11 cellular contexts compared by ENCODE assay signal in the genomic region with DNA sequence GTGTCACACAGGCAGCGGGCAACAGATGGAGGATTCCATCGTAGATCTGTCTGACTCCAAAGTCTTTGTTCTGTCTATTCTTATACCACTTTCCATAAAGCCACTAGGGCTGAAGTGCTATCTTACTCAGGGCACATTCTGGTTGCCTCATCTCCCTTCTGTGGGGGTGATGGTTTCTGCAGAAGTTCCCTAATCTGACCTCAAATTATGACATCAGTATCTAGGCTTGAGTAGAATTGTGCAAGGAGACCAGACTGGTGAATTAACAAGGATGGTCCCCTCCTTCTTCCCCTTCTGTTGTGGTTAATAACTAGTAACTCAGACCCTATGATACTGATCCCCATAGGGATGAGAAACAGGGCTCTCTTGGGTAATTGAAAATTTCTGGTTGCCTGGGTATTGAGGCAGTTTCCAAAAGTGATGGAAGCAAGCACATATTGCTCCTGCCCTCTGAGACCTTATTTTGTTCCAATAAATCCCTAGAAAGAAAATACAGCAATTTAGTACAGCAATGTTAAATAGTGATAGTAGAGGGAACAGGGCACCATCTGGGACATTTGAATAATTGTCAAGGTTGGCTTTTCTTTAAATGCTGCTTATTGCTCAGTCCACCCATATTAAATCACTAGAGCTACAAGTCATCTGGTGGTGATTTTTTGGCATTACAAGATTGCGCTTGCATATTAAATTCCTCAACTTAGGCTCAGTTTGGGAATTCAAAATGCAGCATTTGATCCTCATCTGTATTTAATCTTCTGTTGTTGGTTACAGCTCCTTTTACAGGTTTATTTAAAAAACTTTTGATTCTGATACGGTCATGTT. TPM values are rescaled to one million over a fixed set of nuclear protein-coding genes. Genes with fewer than 3 reads are reported as not detected.
DNase-seq lines count a peak whose midpoint lies in the region; ATAC-seq and TF ChIP-seq lines count a peak whose summit lies in the region.
"Had no signal": no experiment of that assay in that cellular context is flagged by ENCODE, and none has a peak within 500 bp of the region (broad histone marks: within the 10 kb centered on the region; RNA-seq: fewer than 3 reads in every experiment).

No MANE protein-coding gene starts in this region.

- H4K20me1 ChIP-seq in mammary epithelial cell (ENCODE audit: insufficient read depth, low read length) = no peaks in the 10 kb centered on the region

- in situ Hi-C loops in mammary epithelial cell (cut with MboI; ENCODE audit: low sequenced_read_pairs in 2 of 2) = no loop called here

- H3K4me1 Mint-ChIP-seq in natural killer cell treated with Interleukin-12 subunit alpha and Interleukin-12 subunit beta and Interleukin-15 and Interleukin-18, amount 100 ng/mL, for 72 hours (ENCODE audit: low read depth in 2 of 2) = peaks cover 0 to 12% of the 10 kb centered on the region in 2 donors

- dilution Hi-C loops in mammary epithelial cell (cut with HindIII; ENCODE audit: low sequenced_read_pairs) = no loop called here

- no peak overlapping the region for H2AFZ ChIP-seq in mammary epithelial cell (ENCODE audit: low read depth, low read length)

- intact Hi-C loops in mammary epithelial cell (cut with micrococcal nuclease) = loop anchor here (5.0 to 10.0 kb wide), 2 partner anchors 60 to 147 kb away; partner anchors contain the start of gene AP1S2

- H3K9me3 ChIP-seq in mammary epithelial cell (replicated peaks; ENCODE audit: insufficient read depth, low read length) = no peaks in the 10 kb centered on the region
- H3K9me3 ChIP-seq: colonic mucosa, SJSA1 had no signal

- H3K79me2 ChIP-seq in mammary epithelial cell (ENCODE audit: insufficient read depth, low read length) = no peaks in the 10 kb centered on the region

- H3K9ac ChIP-seq in mammary epithelial cell (ENCODE audit: insufficient read depth, low read length) = no peak overlapping the region

- H3K27ac Mint-ChIP-seq in natural killer cell treated with Interleukin-12 subunit alpha and Interleukin-12 subunit beta and Interleukin-15 and Interleukin-18, amount 100 ng/mL, for 72 hours = no peak overlapping the region

- TF ChIP-seq CTCF in GM12865 (IDR thresholded peaks at IDR 0.05; ENCODE audit: insufficient read depth, low read depth, low read length, missing control alignments) (no peak), mammary epithelial cell (conservative IDR thresholded peaks at IDR 0.05 in 1 of 2, IDR thresholded peaks at IDR 0.05 in 1 of 2; ENCODE audit: extremely low read depth in 1 of 2, insufficient read depth in 1 of 2, low read depth in 1 of 2, low read length in 2 of 2) (peak in 1 of 2 donors; percentile 18)

- CTCF ChIA-PET in mammary epithelial cell (lab: Charles Lee; ENCODE audit: low non-redundant PET) = no interaction called here

- no peak overlapping the region for H3K4me2 ChIP-seq in mammary epithelial cell (ENCODE audit: insufficient read depth, low read depth, low read length)

- H3K36me3 ChIP-seq in mammary epithelial cell (ENCODE audit: insufficient read depth, low read length) = no peaks in the 10 kb centered on the region
- H3K36me3 ChIP-seq: colonic mucosa, SJSA1 had no signal

- H3K27me3 Mint-ChIP-seq in natural killer cell treated with Interleukin-12 subunit alpha and Interleukin-12 subunit beta and Interleukin-15 and Interleukin-18, amount 100 ng/mL, for 72 hours = peaks cover 9 to 34% of the 10 kb centered on the region in 2 donors

- H3K4me3 ChIP-seq in GM12865 (ENCODE audit: low read depth, low read length) = no peak overlapping the region
- H3K4me3 ChIP-seq in mammary epithelial cell (replicated peaks in 1 of 3; ENCODE audit: insufficient read depth in 1 of 3, low read depth in 2 of 3, low read length in 3 of 3) = no peak overlapping the region
- H3K4me3 ChIP-seq: colonic mucosa, SJSA1 had no signal

- BruUV-seq in mammary epithelial cell (replicated peaks; lab: Mats Ljungman, UMichigan) = no TSS peak

- H3K27ac ChIP-seq in mammary epithelial cell (ENCODE audit: insufficient read depth, low read depth, low read length) = no peak overlapping the region
- H3K27ac ChIP-seq: colonic mucosa, SJSA1 had no signal

- peak; percentile 46 for ATAC-seq in HG03432 (IDR thresholded peaks at IDR 0.05; ENCODE audit: unreplicated experiment)
- ATAC-seq in natural killer cell treated with Interleukin-12 subunit alpha and Interleukin-12 subunit beta and Interleukin-15 and Interleukin-18, amount 100 ng/mL, for 72 hours = peak; percentile 72 to 92

- H3K27me3 ChIP-seq in mammary epithelial cell (ENCODE audit: insufficient read depth, low read length) = no peaks in the 10 kb centered on the region
- H3K27me3 ChIP-seq: colonic mucosa, SJSA1 had no signal

- DNase-seq in GM12865 (ENCODE audit: low read depth) (peak; percentile 7), amniotic epithelial cell (ENCODE audit: low read depth) (peak; percentile 76), inferior parietal cortex (ENCODE audit: extremely low spot score) (no peak), midbrain (lab: John Stamatoyannopoulos, UW) (no peak), mammary epithelial cell (no peak), GM19240 (ENCODE audit: insufficient read length, low spot score) (no peak)
- no peak for DNase-seq in natural killer cell treated with Interleukin-12 subunit alpha and Interleukin-12 subunit beta and Interleukin-15 and Interleukin-18, amount 100 ng/mL, for 72 hours (ENCODE audit: low spot score)
- DNase-seq: colonic mucosa, NCI-H1105 had no signal

- no peaks in the 10 kb centered on the region for H3K4me1 ChIP-seq in mammary epithelial cell (ENCODE audit: insufficient read depth, low read length)
- H3K4me1 ChIP-seq: colonic mucosa, SJSA1 had no signal

- H3K36me3 Mint-ChIP-seq in natural killer cell treated with Interleukin-12 subunit alpha and Interleukin-12 subunit beta and Interleukin-15 and Interleukin-18, amount 100 ng/mL, for 72 hours = no peaks in the 10 kb centered on the region

- H3K9me3 Mint-ChIP-seq in natural killer cell treated with Interleukin-12 subunit alpha and Interleukin-12 subunit beta and Interleukin-15 and Interleukin-18, amount 100 ng/mL, for 72 hours = no peaks in the 10 kb centered on the region

- WGBS in mammary epithelial cell (ENCODE audit: low coverage, missing lambda C conversion rate) = 85% methylated on average over 4 of the region's 4 CpGs

- peak overlapping the region; percentile 47 for H3K4me3 Mint-ChIP-seq in natural killer cell treated with Interleukin-12 subunit alpha and Interleukin-12 subunit beta and Interleukin-15 and Interleukin-18, amount 100 ng/mL, for 72 hours

RNA-seq across cellular contexts. Expression of gene AP1S2, which starts 57.3 kb away (rescaled TPM):
- 10 to 100 TPM; 26.7 to 35.8 TPM for total RNA-seq in natural killer cell treated with Interleukin-12 subunit alpha and Interleukin-12 subunit beta and Interleukin-15 and Interleukin-18, amount 100 ng/mL, for 72 hours
- total RNA-seq in mammary epithelial cell = 10 to 100 TPM; 15.8 to 21.6 TPM
- polyA plus RNA-seq in mammary epithelial cell = 8.5 TPM
- polyA minus RNA-seq in mammary epithelial cell = not detected

Comparison
In these comparisons a context has a peak if more than half of its experiments do, and no peak if none do; other contexts are left out.
1. DNase-seq: peak in GM12865 (single experiment) and amniotic epithelial cell (single experiment); none in natural killer cell treated with Interleukin-12 subunit alpha and Interleukin-12 subunit beta and Interleukin-15 and Interleukin-18, amount 100 ng/mL, for 72 hours (single experiment), inferior parietal cortex (single experiment), midbrain (single experiment), mammary epithelial cell (single experiment) and GM19240 (single experiment).